In the genomic region with DNA sequence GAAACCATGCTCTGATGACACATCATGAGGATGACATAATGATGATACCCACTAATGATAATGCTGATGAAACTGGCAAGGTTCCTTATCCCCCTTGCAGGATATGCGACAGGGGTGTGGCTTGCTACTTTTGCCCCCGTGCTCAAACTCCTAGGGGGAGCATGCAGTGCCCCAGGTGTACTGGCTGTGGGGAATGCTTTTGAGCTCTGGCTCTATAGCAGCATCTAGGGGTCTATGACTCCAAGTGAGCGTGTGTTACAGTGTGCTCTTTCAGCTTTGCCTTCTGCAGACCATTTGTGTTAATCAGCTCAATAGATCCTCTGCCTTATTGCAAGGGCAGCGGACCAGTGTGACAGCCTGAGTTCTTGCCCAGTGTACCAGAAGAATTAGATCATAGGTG, we compare ENCODE assay signal across 25 cellular contexts.
"Had no signal": no experiment of that assay in that cellular context is flagged by ENCODE, and none has a peak within 500 bp of the region (broad histone marks: within the 10 kb centered on the region; RNA-seq: fewer than 3 reads in every experiment).

No MANE protein-coding gene starts in this region.

- H3K27me3 Mint-ChIP-seq: activated naive CD8-positive, alpha-beta T cell; central memory CD8-positive, alpha-beta T cell; dendritic cell treated with granulocyte-macrophage colony-stimulating factor and Interleukin-4, amounts not matched to agents 40 ng/mL and 50 ng/mL, for 4 days; memory B cell; naive thymus-derived CD8-positive, alpha-beta T cell; stimulated activated naive B cell treated with anti-CD40 and anti-IgM and Interleukin-4, amounts not matched to agents 10 μg/mL and 1 μg/mL and 100 μg/mL, for 72 hours had no signal

- DNase-seq: activated CD4-positive, alpha-beta T cell treated with anti-CD3 and anti-CD28 coated beads for 48 hours; activated CD4-positive, alpha-beta T cell treated with anti-CD3 and anti-CD28 coated beads, Interleukin-2, amount 50 U/mL, for 48 hours; activated CD8-positive, alpha-beta memory T cell treated with anti-CD3 and anti-CD28 coated beads for 24 hours; activated effector memory CD4-positive, alpha-beta T cell treated with Interleukin-2 at 50 U/mL for 16 hours; activated naive CD4-positive, alpha-beta T cell treated with Interleukin-2 at 50 U/mL for 16 hours; anterior cingulate cortex; endodermal cell; foreskin keratinocyte; heart right ventricle; kidney; naive thymus-derived CD8-positive, alpha-beta T cell; right cardiac atrium; stimulated activated CD4-positive, alpha-beta T cell treated with anti-CD3 and anti-CD28 coated beads, Interleukin-15, amount 100 ng/mL, for 24 hours; stimulated activated CD4-positive, alpha-beta T cell treated with anti-CD3 and anti-CD28 coated beads, Interleukin-2, amount 100 ng/mL, for 24 hours; stimulated activated naive B cell treated with anti-CD40 and anti-IgM and Interleukin-4, amounts not matched to agents 10 μg/mL and 1 μg/mL and 100 μg/mL, for 72 hours; stomach; thyroid gland; upper lobe of left lung had no signal

- H3K27me3 ChIP-seq: esophagus muscularis mucosa, foreskin keratinocyte, heart right ventricle, stomach, thyroid gland, upper lobe of left lung had no signal

- FAIRE-seq: bronchial epithelial cell, kidney had no signal

- H3K27ac Mint-ChIP-seq: activated naive CD8-positive, alpha-beta T cell; dendritic cell treated with granulocyte-macrophage colony-stimulating factor and Interleukin-4, amounts not matched to agents 40 ng/mL and 50 ng/mL, for 4 days; endodermal cell; memory B cell; naive thymus-derived CD8-positive, alpha-beta T cell; stimulated activated naive B cell treated with anti-CD40 and anti-IgM and Interleukin-4, amounts not matched to agents 10 μg/mL and 1 μg/mL and 100 μg/mL, for 72 hours had no signal

- H3K4me1 Mint-ChIP-seq: central memory CD8-positive, alpha-beta T cell; memory B cell; naive thymus-derived CD8-positive, alpha-beta T cell; neural crest cell; stimulated activated naive B cell treated with anti-CD40 and anti-IgM and Interleukin-4, amounts not matched to agents 10 μg/mL and 1 μg/mL and 100 μg/mL, for 72 hours had no signal

- H3K27ac ChIP-seq: esophagus muscularis mucosa, foreskin keratinocyte, heart right ventricle, stomach, thyroid gland, upper lobe of left lung had no signal

- H3K4me3 ChIP-seq: esophagus muscularis mucosa, heart right ventricle, stomach, thyroid gland, upper lobe of left lung had no signal

- H3K4me1 ChIP-seq: esophagus muscularis mucosa, foreskin keratinocyte, heart right ventricle, stomach, thyroid gland, upper lobe of left lung had no signal

- H3K36me3 Mint-ChIP-seq: activated naive CD8-positive, alpha-beta T cell; memory B cell; naive thymus-derived CD8-positive, alpha-beta T cell; stimulated activated naive B cell treated with anti-CD40 and anti-IgM and Interleukin-4, amounts not matched to agents 10 μg/mL and 1 μg/mL and 100 μg/mL, for 72 hours had no signal

- ATAC-seq: foreskin keratinocyte; heart right ventricle; naive thymus-derived CD8-positive, alpha-beta T cell; right cardiac atrium; stimulated activated naive B cell treated with anti-CD40 and anti-IgM and Interleukin-4, amounts not matched to agents 10 μg/mL and 1 μg/mL and 100 μg/mL, for 72 hours had no signal

- H3K9me3 ChIP-seq: esophagus muscularis mucosa, heart right ventricle, stomach, thyroid gland, upper lobe of left lung had no signal

- H3K36me3 ChIP-seq: esophagus muscularis mucosa, heart right ventricle, stomach, thyroid gland, upper lobe of left lung had no signal

- H3K4me3 Mint-ChIP-seq: activated naive CD8-positive, alpha-beta T cell; central memory CD8-positive, alpha-beta T cell; dendritic cell treated with granulocyte-macrophage colony-stimulating factor and Interleukin-4, amounts not matched to agents 40 ng/mL and 50 ng/mL, for 4 days; endodermal cell; memory B cell; naive thymus-derived CD8-positive, alpha-beta T cell; neural crest cell; stimulated activated naive B cell treated with anti-CD40 and anti-IgM and Interleukin-4, amounts not matched to agents 10 μg/mL and 1 μg/mL and 100 μg/mL, for 72 hours had no signal
